Comparison of ENCODE assay signal across 8 cellular contexts in genomic region chr7:124765401-124766352, GRCh38. TPM values are rescaled to one million over a fixed set of nuclear protein-coding genes. Genes with fewer than 3 reads are reported as not detected.
DNase-seq lines count a peak whose midpoint lies in the region; ATAC-seq, FAIRE-seq and TF ChIP-seq lines count a peak whose summit lies in the region.

A gene with protein sequence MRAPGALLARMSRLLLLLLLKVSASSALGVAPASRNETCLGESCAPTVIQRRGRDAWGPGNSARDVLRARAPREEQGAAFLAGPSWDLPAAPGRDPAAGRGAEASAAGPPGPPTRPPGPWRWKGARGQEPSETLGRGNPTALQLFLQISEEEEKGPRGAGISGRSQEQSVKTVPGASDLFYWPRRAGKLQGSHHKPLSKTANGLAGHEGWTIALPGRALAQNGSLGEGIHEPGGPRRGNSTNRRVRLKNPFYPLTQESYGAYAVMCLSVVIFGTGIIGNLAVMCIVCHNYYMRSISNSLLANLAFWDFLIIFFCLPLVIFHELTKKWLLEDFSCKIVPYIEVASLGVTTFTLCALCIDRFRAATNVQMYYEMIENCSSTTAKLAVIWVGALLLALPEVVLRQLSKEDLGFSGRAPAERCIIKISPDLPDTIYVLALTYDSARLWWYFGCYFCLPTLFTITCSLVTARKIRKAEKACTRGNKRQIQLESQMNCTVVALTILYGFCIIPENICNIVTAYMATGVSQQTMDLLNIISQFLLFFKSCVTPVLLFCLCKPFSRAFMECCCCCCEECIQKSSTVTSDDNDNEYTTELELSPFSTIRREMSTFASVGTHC (minus strand): TSS chr7:124765792. CDS start chr7:124764976, 816 bp downstream.

- H3K36me3 Mint-ChIP-seq in CD4-positive, alpha-beta T cell (ENCODE audit: low read depth), result no peaks in the 10 kb centered on the region

- H3K4me3 Mint-ChIP-seq in CD4-positive, alpha-beta T cell, result peak within 1 kb of the TSS; percentile 85

- H3K4me1 ChIP-seq in heart right ventricle (peaks cover 0 to 21% (median 15%) of the 10 kb centered on the region in 9 donors), pancreas (peaks cover 0 to 3% (median 0%) of the 10 kb centered on the region in 3 donors)

- H3K4me3 ChIP-seq in heart right ventricle, result peak within 1 kb of the TSS; percentile 14 to 57 (median 46)
- H3K4me3 ChIP-seq in pancreas, result peak within 1 kb of the TSS; percentile 12 to 57 (median 37)

- no peak for DNase-seq in CD4-positive, alpha-beta T cell
- DNase-seq in NCI-H774 (lab: John Stamatoyannopoulos, UW) (peak; percentile 64), amniotic epithelial cell (ENCODE audit: low read depth) (peak; percentile 67), heart right ventricle (peak in 1 of 2 donors; percentile 26), pancreas (peak; percentile 37 to 83 (median 59)), dedifferentiated amniotic fluid mesenchymal stem cell (ENCODE audit: extremely low spot score) (no peak)

- H3K36me3 ChIP-seq in heart right ventricle (no peaks in the 10 kb centered on the region), pancreas (no peaks in the 10 kb centered on the region)

- no peak within 1 kb of the TSS for H3K27ac Mint-ChIP-seq in CD4-positive, alpha-beta T cell

- CTCF ChIA-PET in CD4-positive, alpha-beta T cell (lab: Charles Lee), result no interaction called here

- WGBS in heart right ventricle, 2 donors, result 1% methylated on average over 81 of the region's 81 CpGs
- WGBS in pancreas, 2 donors, result 1 to 2% methylated on average over 74 to 81 of the region's 81 CpGs

- FAIRE-seq in pancreas (lab: Jason Lieb, UNC), result no peak

- no peaks in the 10 kb centered on the region for H3K9me3 Mint-ChIP-seq in CD4-positive, alpha-beta T cell

- H3K27ac ChIP-seq in CD4-positive, alpha-beta T cell (ENCODE audit: low read depth, low read length), result no peak within 1 kb of the TSS
- H3K27ac ChIP-seq in heart right ventricle, result no peak within 1 kb of the TSS
- peak within 1 kb of the TSS in 3 of 4 donors; percentile 0 to 65 (median 63) for H3K27ac ChIP-seq in pancreas

- peaks cover 70% of the 10 kb centered on the region for H3K27me3 Mint-ChIP-seq in CD4-positive, alpha-beta T cell

- H3K9me3 ChIP-seq in CD4-positive, alpha-beta T cell (ENCODE audit: control insufficient read depth, low read length), result no peaks in the 10 kb centered on the region
- H3K9me3 ChIP-seq in heart right ventricle, result no peaks in the 10 kb centered on the region
- H3K9me3 ChIP-seq in pancreas, result no peaks in the 10 kb centered on the region

- H3K4me1 Mint-ChIP-seq in CD4-positive, alpha-beta T cell (ENCODE audit: low read depth), result peaks cover 19% of the 10 kb centered on the region

- no peak for TF ChIP-seq CTCF in CD4-positive, alpha-beta T cell (IDR thresholded peaks at IDR 0.05)
- TF ChIP-seq CTCF in heart right ventricle (IDR thresholded peaks at IDR 0.05) (no peak), pancreas (IDR thresholded peaks at IDR 0.05) (no peak)

- POLR2A ChIA-PET in CD4-positive, alpha-beta T cell (lab: Charles Lee), result no interaction called here

- H3K27me3 ChIP-seq in CD4-positive, alpha-beta T cell (ENCODE audit: control insufficient read depth, insufficient read depth, low read length), result peaks cover 46% of the 10 kb centered on the region
- H3K27me3 ChIP-seq in heart right ventricle (peaks cover 14 to 70% (median 56%) of the 10 kb centered on the region in 7 donors), pancreas (no peaks in the 10 kb centered on the region)

- ATAC-seq in CD4-positive, alpha-beta T cell (ENCODE audit: poor library complexity), result no peak
- ATAC-seq in GM19328 (IDR thresholded peaks at IDR 0.05; ENCODE audit: unreplicated experiment) (peak; percentile 63), HG03432 (IDR thresholded peaks at IDR 0.05; ENCODE audit: unreplicated experiment) (peak; percentile 79), heart right ventricle (peak; percentile 52 to 87 (median 72)), pancreas (peak; percentile 72 to 92 (median 86))

- intact Hi-C loops in CD4-positive, alpha-beta T cell (cut with DNase I, micrococcal nuclease), result no loop called here
- intact Hi-C loops in heart right ventricle (cut with DNase I), result loop anchor here in 1 of 10 donors (10.0 kb wide), 1 partner anchor 1909 kb away; no protein-coding TSS in a partner anchor
- intact Hi-C loops in pancreas (cut with DNase I), result no loop called here

RNA-seq across cellular contexts. Expression of the gene that starts here (rescaled TPM):
- total RNA-seq in CD4-positive, alpha-beta T cell, result not detected
- total RNA-seq in heart right ventricle (under 1 TPM in 2 of 10 donors, not detected in 8; 0.09 to 0.15 TPM), pancreas (1 to 10 TPM in 5 of 6 donors, under 1 TPM in 1; 0.87 to 3.9 (median 2.3) TPM)
- polyA plus RNA-seq in heart right ventricle (under 1 TPM in 1 of 2 donors, not detected in 1; 0.04 TPM), pancreas (1 to 10 TPM in 1 of 2 donors, under 1 TPM in 1; 0.80 to 2.3 TPM)

Comparison
In these comparisons a context has a peak if more than half of its experiments do, and no peak if none do; other contexts are left out.
1. Peak in ATAC-seq and H3K4me3 ChIP-seq in heart right ventricle; RNA of the gene not detected or under 1 TPM.
2. DNase-seq: peak in NCI-H774 (single experiment), amniotic epithelial cell (single experiment) and pancreas (6 of 6); none in CD4-positive, alpha-beta T cell (0 of 10) and dedifferentiated amniotic fluid mesenchymal stem cell (single experiment).
3. H3K27ac ChIP-seq: peak in pancreas (3 of 4); none in CD4-positive, alpha-beta T cell (single experiment) and heart right ventricle (0 of 10).